Comparison of ENCODE assay signal across 15 cellular contexts in genomic region chr1:154548028-154548427, GRCh38. TPM values are rescaled to one million over a fixed set of nuclear protein-coding genes. Genes with fewer than 3 reads are reported as not detected.
DNase-seq lines count a peak whose midpoint lies in the region; ATAC-seq, FAIRE-seq and TF ChIP-seq lines count a peak whose summit lies in the region.
"Had no signal": no experiment of that assay in that cellular context is flagged by ENCODE, and none has a peak within 500 bp of the region (broad histone marks: within the 10 kb centered on the region; RNA-seq: fewer than 3 reads in every experiment).

No MANE protein-coding gene starts in this region.

- H4K20me1 ChIP-seq in HepG2 (ENCODE audit: insufficient read depth, low read length), result no peaks in the 10 kb centered on the region

- POLR2A ChIA-PET in HepG2 (lab: Yijun Ruan, JAX), result no interaction called here

- TF ChIP-seq EP300 in HepG2 (IDR thresholded peaks at IDR 0.05; ENCODE audit: low read depth in 2 of 2, low read length in 2 of 2) (no peak), HepG2 (CRISPR knock-in tag; IDR thresholded peaks at IDR 0.05; ENCODE audit: borderline replicate concordance) (no peak)

- H3K36me3 ChIP-seq in adrenal gland (replicated peaks in 1 of 2) (peaks cover 0 to 42% of the 10 kb centered on the region in 2 donors), HepG2 (replicated peaks in 1 of 2; ENCODE audit: control insufficient read depth in 1 of 2, insufficient read depth in 2 of 2, low read length in 2 of 2) (peaks cover 21 to 41% of the 10 kb centered on the region in 2 experiments)

- BruUV-seq in HepG2 (replicated peaks; lab: Mats Ljungman, UMichigan), result no TSS peak

- TF ChIP-seq CTCF in adrenal gland (IDR thresholded peaks at IDR 0.05), result no peak
- no peak for TF ChIP-seq CTCF in HepG2 (CRISPR knock-in tag; IDR thresholded peaks at IDR 0.05)

- H3K27me3 ChIP-seq in adrenal gland, result no peaks in the 10 kb centered on the region
- peaks cover 0 to 10% of the 10 kb centered on the region in 2 experiments; a peak in 1 of 5 replicates for H3K27me3 ChIP-seq in HepG2 (ENCODE audit: control insufficient read depth in 1 of 2, insufficient read depth in 2 of 2, low read length in 2 of 2)
- H3K27me3 ChIP-seq: ascending aorta had no signal

- peak overlapping the region; percentile 61 for H3K4me2 ChIP-seq in HepG2 (ENCODE audit: low read depth, low read length)

- H3K4me3 ChIP-seq in adrenal gland (no peak overlapping the region), HepG2 (replicated peaks in 1 of 3; ENCODE audit: insufficient read depth in 1 of 3, low read depth in 2 of 3, low read length in 3 of 3) (no peak overlapping the region)
- H3K4me3 ChIP-seq: ascending aorta, gastroesophageal sphincter, K562, lung had no signal

- H2AFZ ChIP-seq in HepG2 (ENCODE audit: low read length), result no peak overlapping the region

- H3K9ac ChIP-seq in HepG2 (ENCODE audit: insufficient read depth, low read depth, low read length), result no peak overlapping the region

- no peak for FAIRE-seq in HepG2 (lab: Jason Lieb, UNC)
- FAIRE-seq: K562 had no signal

- WGBS in adrenal gland, 4 donors, result 11 to 33% (median 16%) methylated on average over 1 of the region's 1 CpG
- WGBS in HepG2 (ENCODE audit: low lambda C conversion rate), result 22% methylated on average over 1 of the region's 1 CpG

- H3K79me2 ChIP-seq in HepG2 (ENCODE audit: insufficient read depth, low read length), result no peaks in the 10 kb centered on the region

- in situ Hi-C loops in HepG2 (cut with HindIII; ENCODE audit: extremely low pct_ligation_motif_present, low pct_unique_long_range_greater_than_20kb), result loop anchor here (5.0 kb wide), 1 partner anchor 61 kb away; no protein-coding TSS in a partner anchor

- DNase-seq in adrenal gland, result peak in 4 of 7 donors; percentile 32 to 57 (median 42)
- no peak for DNase-seq in HepG2 (ENCODE audit: low spot score)
- DNase-seq in sciatic nerve (ENCODE audit: low spot score), result no peak
- DNase-seq: activated T-cell treated with anti-CD3 and anti-CD28 coated beads for 4 hours; CD8-positive, alpha-beta T cell; effector CD4-positive, alpha-beta T cell; NCI-H1694 treated with DMSO at 0.1 percent for 48 hours; occipital lobe; stimulated activated naive B cell treated with anti-CD40 and anti-IgM and Interleukin-4, amounts not matched to agents 10 μg/mL and 1 μg/mL and 100 μg/mL, for 72 hours; WERI-Rb-1 had no signal

- H3K4me1 ChIP-seq in adrenal gland (replicated peaks in 1 of 2) (peaks cover 8 to 19% of the 10 kb centered on the region in 2 donors), HepG2 (ENCODE audit: insufficient read depth, low read length) (peaks cover 27% of the 10 kb centered on the region)
- H3K4me1 ChIP-seq: ascending aorta had no signal

- CTCF ChIA-PET in HepG2 (lab: Yijun Ruan, JAX; ENCODE audit: low intra/inter-chr PET ratio, low total read pairs), result no interaction called here

- TF ChIP-seq POLR2A in adrenal gland (IDR thresholded peaks at IDR 0.05), result no peak
- no peak for TF ChIP-seq POLR2A in HepG2 (IDR thresholded peaks at IDR 0.05; ENCODE audit: insufficient read depth in 1 of 2, low read depth in 2 of 2, low read length in 2 of 2)

- no peak for TF ChIP-seq RAD21 in HepG2 (CRISPR knock-in tag; IDR thresholded peaks at IDR 0.05)

- H3K27ac ChIP-seq in adrenal gland (peak overlapping the region in 2 of 5 donors; percentile 52 to 66), HepG2 (ENCODE audit: extremely low read length, insufficient read depth, low read length) (no peak overlapping the region)
- H3K27ac ChIP-seq: ascending aorta, WERI-Rb-1 had no signal

- no peaks in the 10 kb centered on the region for H3K9me3 ChIP-seq in adrenal gland (replicated peaks in 1 of 3)
- H3K9me3 ChIP-seq in HepG2 (ENCODE audit: low read length), result no peaks in the 10 kb centered on the region
- H3K9me3 ChIP-seq: ascending aorta, gastroesophageal sphincter had no signal

- intact Hi-C loops in adrenal gland (cut with DNase I) (loop anchor here in 1 of 2 donors (5.0 kb wide), 1 partner anchor 61 kb away; no protein-coding TSS in a partner anchor), HepG2 (cut with micrococcal nuclease; ENCODE audit: unreplicated experiment) (no loop called here), sciatic nerve (cut with DNase I) (loop anchor here (10.0 kb wide), 1 partner anchor 63 kb away; no protein-coding TSS in a partner anchor)

- ATAC-seq in HepG2 (no peak; the same call in 2 of the 3 replicates), sciatic nerve (no peak), GM21529 (IDR thresholded peaks at IDR 0.05; ENCODE audit: unreplicated experiment) (no peak)
- ATAC-seq: CD8-positive, alpha-beta T cell; gastroesophageal sphincter; K562; stimulated activated naive B cell treated with anti-CD40 and anti-IgM and Interleukin-4, amounts not matched to agents 10 μg/mL and 1 μg/mL and 100 μg/mL, for 72 hours had no signal

RNA-seq across cellular contexts. Expression of gene UBE2Q1, which starts 10.4 kb away (rescaled TPM):
- total RNA-seq in adrenal gland (100 to 1,000 TPM in 2 of 8 donors, 10 to 100 TPM in 6; 15.7 to 102 (median 54.2) TPM), HepG2 (2016; rRNA removed; fragmentation: Illumina TruSeq; extraction: Trizol) (37.9 and 41.7 TPM in 2 replicates), sciatic nerve (67.4 TPM)
- polyA plus RNA-seq in adrenal gland (10 to 100 TPM; 31.1 to 83.8 (median 33.2) TPM), HepG2 (2011; rRNA removed) (11.7 and 12.0 TPM in 2 replicates)
- total RNA-seq in HepG2 (2016; cell fraction: cytosol; rRNA removed; fragmentation: Illumina TruSeq; extraction: Trizol; ENCODE audit: low read depth), result 25.3 and 28.6 TPM in 2 replicates
- 30.4 and 39.8 TPM in 2 replicates for total RNA-seq in HepG2 (2016; cell fraction: insoluble cytoplasmic fraction; rRNA removed; fragmentation: Illumina TruSeq; extraction: Trizol)
- total RNA-seq in HepG2 (2016; cell fraction: membrane; rRNA removed; fragmentation: Illumina TruSeq; extraction: Trizol), result 62.1 and 67.2 TPM in 2 replicates
- 22.1 and 39.3 TPM in 2 replicates for total RNA-seq in HepG2 (2016; cell fraction: nucleus; rRNA removed; fragmentation: Illumina TruSeq; extraction: Trizol)
- polyA plus RNA-seq in HepG2 (2011; cell fraction: cytosol; rRNA removed), result 8.0 and 9.6 TPM in 2 replicates
- 14.6 and 16.1 TPM in 2 replicates for polyA plus RNA-seq in HepG2 (2011; cell fraction: nucleus; rRNA removed)
- 38.7 and 55.5 TPM in 2 replicates for polyA plus RNA-seq in HepG2 (2012)
- polyA plus RNA-seq in HepG2 (2016; cell fraction: cytosol; fragmentation: Illumina TruSeq; extraction: Trizol; ENCODE audit: low read depth), result 54.7 and 56.1 TPM in 2 replicates
- 55.4 and 68.5 TPM in 2 replicates for polyA plus RNA-seq in HepG2 (2016; cell fraction: insoluble cytoplasmic fraction; fragmentation: Illumina TruSeq; extraction: Trizol; ENCODE audit: low read depth)
- polyA plus RNA-seq in HepG2 (2016; cell fraction: membrane; fragmentation: Illumina TruSeq; extraction: Trizol; ENCODE audit: low read depth), result 93.4 and 96.6 TPM in 2 replicates
- polyA plus RNA-seq in HepG2 (2016; cell fraction: nucleus; fragmentation: Illumina TruSeq; extraction: Trizol; ENCODE audit: insufficient read depth, low read depth), result 82.9 and 88.0 TPM in 2 replicates
- 7.3 and 19.3 TPM in 2 replicates for polyA minus RNA-seq in HepG2 (2011; rRNA and poly(A)+ RNA removed; ENCODE audit: low replicate concordance)
- 8.6 and 10.4 TPM in 2 replicates for polyA minus RNA-seq in HepG2 (2011; cell fraction: cytosol; rRNA and poly(A)+ RNA removed)
- polyA minus RNA-seq in HepG2 (2011; cell fraction: nucleus; rRNA and poly(A)+ RNA removed), result 10.8 and 15.2 TPM in 2 replicates

RNA-seq across cellular contexts. Expression of gene CHRNB2, which starts 19.6 kb away (rescaled TPM):
- total RNA-seq in adrenal gland (1 to 10 TPM in 3 of 8 donors, under 1 TPM in 5; 0.06 to 2.2 (median 0.51) TPM), HepG2 (2016; rRNA removed; fragmentation: Illumina TruSeq; extraction: Trizol) (0.07 TPM in 1 of 2 replicates, not detected in the other), sciatic nerve (0.18 TPM)
- polyA plus RNA-seq in adrenal gland (1 to 10 TPM in 2 of 3 donors, under 1 TPM in 1; 0.37 to 1.9 (median 1.6) TPM), HepG2 (2011; rRNA removed) (0.03 and 0.07 TPM in 2 replicates)
- total RNA-seq in HepG2 (2016; cell fraction: cytosol; rRNA removed; fragmentation: Illumina TruSeq; extraction: Trizol; ENCODE audit: low read depth), result not detected in 2 replicates
- 0.06 TPM in 1 of 2 replicates, not detected in the other for total RNA-seq in HepG2 (2016; cell fraction: insoluble cytoplasmic fraction; rRNA removed; fragmentation: Illumina TruSeq; extraction: Trizol)
- not detected in 2 replicates for total RNA-seq in HepG2 (2016; cell fraction: membrane; rRNA removed; fragmentation: Illumina TruSeq; extraction: Trizol)
- total RNA-seq in HepG2 (2016; cell fraction: nucleus; rRNA removed; fragmentation: Illumina TruSeq; extraction: Trizol), result 0.19 TPM in 1 of 2 replicates, not detected in the other
- 0.01 TPM in 1 of 2 replicates, not detected in the other for polyA plus RNA-seq in HepG2 (2011; cell fraction: cytosol; rRNA removed)
- 0.07 and 0.18 TPM in 2 replicates for polyA plus RNA-seq in HepG2 (2011; cell fraction: nucleus; rRNA removed)
- polyA plus RNA-seq in HepG2 (2012), result 0.04 and 0.07 TPM in 2 replicates
- polyA plus RNA-seq in HepG2 (2016; cell fraction: cytosol; fragmentation: Illumina TruSeq; extraction: Trizol; ENCODE audit: low read depth), result not detected in 2 replicates
- polyA plus RNA-seq in HepG2 (2016; cell fraction: insoluble cytoplasmic fraction; fragmentation: Illumina TruSeq; extraction: Trizol; ENCODE audit: low read depth), result not detected in 2 replicates
- not detected in 2 replicates for polyA plus RNA-seq in HepG2 (2016; cell fraction: membrane; fragmentation: Illumina TruSeq; extraction: Trizol; ENCODE audit: low read depth)
- polyA plus RNA-seq in HepG2 (2016; cell fraction: nucleus; fragmentation: Illumina TruSeq; extraction: Trizol; ENCODE audit: insufficient read depth, low read depth), result 0.26 TPM in 1 of 2 replicates, not detected in the other
- 0.21 and 0.24 TPM in 2 replicates for polyA minus RNA-seq in HepG2 (2011; rRNA and poly(A)+ RNA removed; ENCODE audit: low replicate concordance)
- polyA minus RNA-seq in HepG2 (2011; cell fraction: cytosol; rRNA and poly(A)+ RNA removed), result not detected in 2 replicates
- polyA minus RNA-seq in HepG2 (2011; cell fraction: nucleus; rRNA and poly(A)+ RNA removed), result 0.12 and 0.13 TPM in 2 replicates
- total RNA-seq: ascending aorta; CD8-positive, alpha-beta T cell; K562 had no signal

RNA-seq across cellular contexts. Expression of gene SHE, which starts 45.8 kb away (rescaled TPM):
- 10 to 100 TPM; 15.1 to 30.7 (median 19.2) TPM for total RNA-seq in adrenal gland
- 10 to 100 TPM; 11.4 to 14.7 (median 12.7) TPM for polyA plus RNA-seq in adrenal gland
- not detected in 2 replicates for total RNA-seq in HepG2 (2016; rRNA removed; fragmentation: Illumina TruSeq; extraction: Trizol)
- not detected in 2 replicates for total RNA-seq in HepG2 (2016; cell fraction: cytosol; rRNA removed; fragmentation: Illumina TruSeq; extraction: Trizol; ENCODE audit: low read depth)
- not detected in 2 replicates for total RNA-seq in HepG2 (2016; cell fraction: insoluble cytoplasmic fraction; rRNA removed; fragmentation: Illumina TruSeq; extraction: Trizol)
- not detected in 2 replicates for total RNA-seq in HepG2 (2016; cell fraction: membrane; rRNA removed; fragmentation: Illumina TruSeq; extraction: Trizol)
- total RNA-seq in HepG2 (2016; cell fraction: nucleus; rRNA removed; fragmentation: Illumina TruSeq; extraction: Trizol), result not detected in 2 replicates
- polyA plus RNA-seq in HepG2 (2011; rRNA removed), result not detected in 2 replicates
- polyA plus RNA-seq in HepG2 (2011; cell fraction: cytosol; rRNA removed), result not detected in 2 replicates
- polyA plus RNA-seq in HepG2 (2011; cell fraction: nucleus; rRNA removed), result not detected in 2 replicates
- not detected in 2 replicates for polyA plus RNA-seq in HepG2 (2012)
- not detected in 2 replicates for polyA plus RNA-seq in HepG2 (2016; cell fraction: cytosol; fragmentation: Illumina TruSeq; extraction: Trizol; ENCODE audit: low read depth)
- polyA plus RNA-seq in HepG2 (2016; cell fraction: insoluble cytoplasmic fraction; fragmentation: Illumina TruSeq; extraction: Trizol; ENCODE audit: low read depth), result not detected in 2 replicates
- polyA plus RNA-seq in HepG2 (2016; cell fraction: membrane; fragmentation: Illumina TruSeq; extraction: Trizol; ENCODE audit: low read depth), result not detected in 2 replicates
- polyA plus RNA-seq in HepG2 (2016; cell fraction: nucleus; fragmentation: Illumina TruSeq; extraction: Trizol; ENCODE audit: insufficient read depth, low read depth), result not detected in 2 replicates
- not detected in 2 replicates for polyA minus RNA-seq in HepG2 (2011; rRNA and poly(A)+ RNA removed; ENCODE audit: low replicate concordance)
- polyA minus RNA-seq in HepG2 (2011; cell fraction: cytosol; rRNA and poly(A)+ RNA removed), result not detected in 2 replicates
- not detected in 2 replicates for polyA minus RNA-seq in HepG2 (2011; cell fraction: nucleus; rRNA and poly(A)+ RNA removed)
- 30.5 TPM for total RNA-seq in sciatic nerve
- total RNA-seq: CD8-positive, alpha-beta T cell had no signal

RNA-seq across cellular contexts. Expression of gene TDRD10, which starts 46.0 kb away (rescaled TPM):
- total RNA-seq in adrenal gland, result 1 to 10 TPM in 6 of 8 donors, under 1 TPM in 1, not detected in 1; 0.87 to 7.5 (median 3.6) TPM
- 10 to 100 TPM in 2 of 3 donors, 1 to 10 TPM in 1; 1.3 to 24.9 (median 22.8) TPM for polyA plus RNA-seq in adrenal gland
- total RNA-seq in HepG2 (2016; rRNA removed; fragmentation: Illumina TruSeq; extraction: Trizol), result not detected in 2 replicates
- not detected in 2 replicates for total RNA-seq in HepG2 (2016; cell fraction: cytosol; rRNA removed; fragmentation: Illumina TruSeq; extraction: Trizol; ENCODE audit: low read depth)
- not detected in 2 replicates for total RNA-seq in HepG2 (2016; cell fraction: insoluble cytoplasmic fraction; rRNA removed; fragmentation: Illumina TruSeq; extraction: Trizol)
- total RNA-seq in HepG2 (2016; cell fraction: membrane; rRNA removed; fragmentation: Illumina TruSeq; extraction: Trizol), result not detected in 2 replicates
- not detected in 2 replicates for total RNA-seq in HepG2 (2016; cell fraction: nucleus; rRNA removed; fragmentation: Illumina TruSeq; extraction: Trizol)
- polyA plus RNA-seq in HepG2 (2011; rRNA removed), result not detected in 2 replicates
- polyA plus RNA-seq in HepG2 (2011; cell fraction: cytosol; rRNA removed), result not detected in 2 replicates
- not detected in 2 replicates for polyA plus RNA-seq in HepG2 (2011; cell fraction: nucleus; rRNA removed)
- polyA plus RNA-seq in HepG2 (2012), result not detected in 2 replicates
- polyA plus RNA-seq in HepG2 (2016; cell fraction: cytosol; fragmentation: Illumina TruSeq; extraction: Trizol; ENCODE audit: low read depth), result not detected in 2 replicates
- not detected in 2 replicates for polyA plus RNA-seq in HepG2 (2016; cell fraction: insoluble cytoplasmic fraction; fragmentation: Illumina TruSeq; extraction: Trizol; ENCODE audit: low read depth)
- not detected in 2 replicates for polyA plus RNA-seq in HepG2 (2016; cell fraction: membrane; fragmentation: Illumina TruSeq; extraction: Trizol; ENCODE audit: low read depth)
- polyA plus RNA-seq in HepG2 (2016; cell fraction: nucleus; fragmentation: Illumina TruSeq; extraction: Trizol; ENCODE audit: insufficient read depth, low read depth), result not detected in 2 replicates
- 0.07 TPM in 1 of 2 replicates, not detected in the other for polyA minus RNA-seq in HepG2 (2011; rRNA and poly(A)+ RNA removed; ENCODE audit: low replicate concordance)
- polyA minus RNA-seq in HepG2 (2011; cell fraction: cytosol; rRNA and poly(A)+ RNA removed), result not detected in 2 replicates
- polyA minus RNA-seq in HepG2 (2011; cell fraction: nucleus; rRNA and poly(A)+ RNA removed), result not detected in 2 replicates
- 11.7 TPM for total RNA-seq in sciatic nerve
- total RNA-seq: CD8-positive, alpha-beta T cell; K562 had no signal
- polyA plus RNA-seq: K562 had no signal

RNA-seq across cellular contexts. Expression of gene ADAR, which starts 60.0 kb away (rescaled TPM):
- total RNA-seq in adrenal gland, result 100 to 1,000 TPM; 100 to 160 (median 127) TPM
- polyA plus RNA-seq in adrenal gland, result 100 to 1,000 TPM in 1 of 3 donors, 10 to 100 TPM in 2; 18.5 to 123 (median 30.0) TPM
- 70.8 and 94.6 TPM in 2 replicates for total RNA-seq in HepG2 (2016; rRNA removed; fragmentation: Illumina TruSeq; extraction: Trizol)
- total RNA-seq in HepG2 (2016; cell fraction: cytosol; rRNA removed; fragmentation: Illumina TruSeq; extraction: Trizol; ENCODE audit: low read depth), result 9.0 and 11.2 TPM in 2 replicates
- 68.0 and 86.8 TPM in 2 replicates for total RNA-seq in HepG2 (2016; cell fraction: insoluble cytoplasmic fraction; rRNA removed; fragmentation: Illumina TruSeq; extraction: Trizol)
- 39.0 and 39.7 TPM in 2 replicates for total RNA-seq in HepG2 (2016; cell fraction: membrane; rRNA removed; fragmentation: Illumina TruSeq; extraction: Trizol)
- total RNA-seq in HepG2 (2016; cell fraction: nucleus; rRNA removed; fragmentation: Illumina TruSeq; extraction: Trizol), result 58.4 and 70.1 TPM in 2 replicates
- polyA plus RNA-seq in HepG2 (2011; rRNA removed), result 78.6 and 86.2 TPM in 2 replicates
- polyA plus RNA-seq in HepG2 (2011; cell fraction: cytosol; rRNA removed), result 50.2 and 58.9 TPM in 2 replicates
- polyA plus RNA-seq in HepG2 (2011; cell fraction: nucleus; rRNA removed), result 99.9 and 117 TPM in 2 replicates
- polyA plus RNA-seq in HepG2 (2012), result 46.2 and 48.4 TPM in 2 replicates
- 2.9 and 3.4 TPM in 2 replicates for polyA plus RNA-seq in HepG2 (2016; cell fraction: cytosol; fragmentation: Illumina TruSeq; extraction: Trizol; ENCODE audit: low read depth)
- 65.0 and 73.2 TPM in 2 replicates for polyA plus RNA-seq in HepG2 (2016; cell fraction: insoluble cytoplasmic fraction; fragmentation: Illumina TruSeq; extraction: Trizol; ENCODE audit: low read depth)
- 14.8 and 16.7 TPM in 2 replicates for polyA plus RNA-seq in HepG2 (2016; cell fraction: membrane; fragmentation: Illumina TruSeq; extraction: Trizol; ENCODE audit: low read depth)
- 73.4 and 80.3 TPM in 2 replicates for polyA plus RNA-seq in HepG2 (2016; cell fraction: nucleus; fragmentation: Illumina TruSeq; extraction: Trizol; ENCODE audit: insufficient read depth, low read depth)
- polyA minus RNA-seq in HepG2 (2011; rRNA and poly(A)+ RNA removed; ENCODE audit: low replicate concordance), result 183 and 405 TPM in 2 replicates
- polyA minus RNA-seq in HepG2 (2011; cell fraction: cytosol; rRNA and poly(A)+ RNA removed), result 60.8 and 69.1 TPM in 2 replicates
- polyA minus RNA-seq in HepG2 (2011; cell fraction: nucleus; rRNA and poly(A)+ RNA removed), result 94.0 and 140 TPM in 2 replicates
- total RNA-seq in sciatic nerve, result 139 TPM

Comparison
In these comparisons a context has a peak if more than half of its experiments do, and no peak if none do; other contexts are left out.
1. DNase-seq: peak in adrenal gland (4 of 7); none in HepG2 (single experiment) and sciatic nerve (single experiment).
2. RNA of gene SHE, which starts 45.8 kb away (total RNA-seq): 30.5 TPM in sciatic nerve (single experiment) and 15.1 to 30.7 TPM in adrenal gland; not detected in HepG2; every median in the first group is over 10 times any median in the second.